21 cellular contexts compared by ENCODE assay signal in genomic region chr1:4140821-4141220, GRCh38.
DNase-seq lines count a peak whose midpoint lies in the region; ATAC-seq and TF ChIP-seq lines count a peak whose summit lies in the region.
"Had no signal": no experiment of that assay in that cellular context is flagged by ENCODE, and none has a peak within 500 bp of the region (broad histone marks: within the 10 kb centered on the region; RNA-seq: fewer than 3 reads in every experiment).

No MANE protein-coding gene starts in this region.

- H3K36me3 ChIP-seq in BLaER1 treated with 17β-estradiol and CSF1 and Interleukin-3, amounts not matched to agents 10 nM and 100 nM = no peaks in the 10 kb centered on the region
- no peaks in the 10 kb centered on the region for H3K36me3 ChIP-seq in osteoblast (ENCODE audit: insufficient read depth, low read length)
- H3K36me3 ChIP-seq in aorta (ENCODE audit: control insufficient read depth in 1 of 2, insufficient read depth in 2 of 2, low read length in 1 of 2) = no peaks in the 10 kb centered on the region
- H3K36me3 ChIP-seq: BE2C had no signal

- H3K79me2 ChIP-seq in osteoblast (ENCODE audit: insufficient read depth, low read length) = no peaks in the 10 kb centered on the region

- H3K27me3 ChIP-seq in BLaER1 treated with 17β-estradiol and CSF1 and Interleukin-3, amounts not matched to agents 10 nM and 100 nM = peaks cover 0 to 6% (median 0%) of the 10 kb centered on the region in 11 experiments; a peak in 1 of 22 replicates
- H3K27me3 ChIP-seq in osteoblast (ENCODE audit: insufficient read depth, low read length) (no peaks in the 10 kb centered on the region), aorta (ENCODE audit: control insufficient read depth in 1 of 2, insufficient read depth in 2 of 2, low read length in 1 of 2) (no peaks in the 10 kb centered on the region)
- H3K27me3 ChIP-seq: BE2C had no signal

- peaks cover 8 to 29% (median 28%) of the 10 kb centered on the region in 10 experiments for H3K4me1 ChIP-seq in BLaER1 treated with 17β-estradiol and CSF1 and Interleukin-3, amounts not matched to agents 10 nM and 100 nM
- no peaks in the 10 kb centered on the region for H3K4me1 ChIP-seq in osteoblast (ENCODE audit: insufficient read depth, low read length)
- H3K4me1 ChIP-seq in aorta (ENCODE audit: control insufficient read depth in 1 of 2, insufficient read depth in 2 of 2, low read length in 2 of 2) = no peaks in the 10 kb centered on the region
- H3K4me1 ChIP-seq: BE2C had no signal

- no peaks in the 10 kb centered on the region for H4K20me1 ChIP-seq in BLaER1 treated with 17β-estradiol and CSF1 and Interleukin-3, amounts not matched to agents 10 nM and 100 nM
- no peaks in the 10 kb centered on the region for H4K20me1 ChIP-seq in osteoblast (ENCODE audit: insufficient read depth, low read length)

- WGBS in aorta, 2 donors = 71 to 73% methylated on average over 9 of the region's 9 CpGs

- TF ChIP-seq CTCF in osteoblast (IDR thresholded peaks at IDR 0.05; ENCODE audit: extremely low read depth, low read depth, low read length) = no peak

- H2AFZ ChIP-seq in osteoblast (ENCODE audit: low read length) = no peak overlapping the region

- no peak overlapping the region for H3K9ac ChIP-seq in BLaER1 treated with 17β-estradiol and CSF1 and Interleukin-3, amounts not matched to agents 10 nM and 100 nM

- ATAC-seq in aorta (ENCODE audit: low FRiP score) (no peak), GM18519 (IDR thresholded peaks at IDR 0.05; ENCODE audit: low FRiP score, unreplicated experiment) (no peak)
- ATAC-seq: GM12878 had no signal

- H3K9me3 ChIP-seq in BLaER1 treated with 17β-estradiol and CSF1 and Interleukin-3, amounts not matched to agents 10 nM and 100 nM (replicated peaks in 1 of 11) = peaks cover 12 to 21% (median 18%) of the 10 kb centered on the region in 11 experiments; a peak in 21 of 22 replicates
- no peaks in the 10 kb centered on the region for H3K9me3 ChIP-seq in osteoblast (ENCODE audit: low read depth, low read length)
- no peaks in the 10 kb centered on the region for H3K9me3 ChIP-seq in aorta (ENCODE audit: control insufficient read depth, low read length)
- H3K9me3 ChIP-seq: BE2C had no signal

- intact Hi-C loops in aorta (cut with DNase I) = no loop called here

- peak; percentile 42 for DNase-seq in osteoblast (ENCODE audit: insufficient read length, low spot score, missing footprints)
- DNase-seq in aorta = peak; percentile 21 to 68
- DNase-seq in stimulated activated CD4-positive, alpha-beta T cell treated with anti-CD3 and anti-CD28 coated beads, Interleukin-15, amount 100 ng/mL, for 24 hours = no peak
- no peak for DNase-seq in NCI-H2171 (lab: John Stamatoyannopoulos, UW)
- DNase-seq: 8988T; ACHN; BE2C; C1 segment of cervical spinal cord; CD4-positive, alpha-beta memory T cell; CD4-positive, CD25-positive, alpha-beta regulatory T cell; COR-L47; DMS 273 treated with DMSO at 0.1 percent for 48 hours; DMS153; DMS53; DMS79; DND-41; EL; GDM1 had no signal

- H3K4me2 ChIP-seq in BLaER1 treated with 17β-estradiol and CSF1 and Interleukin-3, amounts not matched to agents 10 nM and 100 nM = peak overlapping the region in 8 of 11 experiments; percentile 29 to 53 (median 46); a peak in 15 of 22 replicates
- H3K4me2 ChIP-seq in osteoblast (ENCODE audit: insufficient read depth, low read length) = no peak overlapping the region

- no peak overlapping the region for H3K27ac ChIP-seq in BLaER1 treated with 17β-estradiol and CSF1 and Interleukin-3, amounts not matched to agents 10 nM and 100 nM
- no peak overlapping the region for H3K27ac ChIP-seq in osteoblast (ENCODE audit: low read depth, low read length)
- no peak overlapping the region for H3K27ac ChIP-seq in aorta (ENCODE audit: low read depth in 1 of 2, low read length in 2 of 2)

- no peak overlapping the region for H3K4me3 ChIP-seq in BLaER1 treated with 17β-estradiol and CSF1 and Interleukin-3, amounts not matched to agents 10 nM and 100 nM
- H3K4me3 ChIP-seq in osteoblast (ENCODE audit: insufficient read depth, low read length) = no peak overlapping the region
- no peak overlapping the region for H3K4me3 ChIP-seq in aorta (ENCODE audit: low read length in 2 of 2)
- H3K4me3 ChIP-seq: GM12878 had no signal

Comparison
In these comparisons a context has a peak if more than half of its experiments do, and no peak if none do; other contexts are left out.
1. DNase-seq: peak in osteoblast (single experiment) and aorta (2 of 2); none in stimulated activated CD4-positive, alpha-beta T cell treated with anti-CD3 and anti-CD28 coated beads, Interleukin-15, amount 100 ng/mL, for 24 hours (single experiment) and NCI-H2171 (single experiment).